In genomic region chr17:72488542-72489272, GRCh38 we compare ENCODE assay signal across 14 cellular contexts.
A peak's percentile ranks its signal among the peaks of the same experiment; 100 is the strongest.
DNase-seq lines count a peak whose midpoint lies in the region; ATAC-seq, FAIRE-seq and TF ChIP-seq lines count a peak whose summit lies in the region.
"Had no signal": no experiment of that assay in that cellular context is flagged by ENCODE, and none has a peak within 500 bp of the region (broad histone marks: within the 10 kb centered on the region; RNA-seq: fewer than 3 reads in every experiment).

No MANE protein-coding gene starts in this region.

- ATAC-seq in pancreas (peak; percentile 75 to 88 (median 84)), HG02970 (IDR thresholded peaks at IDR 0.05; ENCODE audit: low FRiP score, unreplicated experiment) (no peak), HG02571 (IDR thresholded peaks at IDR 0.05; ENCODE audit: unreplicated experiment) (no peak)
- ATAC-seq: GM12878, right lobe of liver had no signal

- H3K4me1 ChIP-seq in pancreas, result peaks cover 0 to 16% (median 10%) of the 10 kb centered on the region in 3 donors

- no peaks in the 10 kb centered on the region for H3K27me3 ChIP-seq in pancreas
- H3K27me3 ChIP-seq: MG63, right lobe of liver had no signal

- intact Hi-C loops in pancreas (cut with DNase I), result no loop called here

- no peak for TF ChIP-seq CTCF in choroid plexus epithelial cell (conservative IDR thresholded peaks at IDR 0.05; ENCODE audit: low read depth, low read length)
- no peak for TF ChIP-seq CTCF in pancreas (IDR thresholded peaks at IDR 0.05)

- no peak for FAIRE-seq in pancreas (lab: Jason Lieb, UNC)
- FAIRE-seq: endometrium, G401.6, GM12878 had no signal

- no peak overlapping the region for H3K4me3 ChIP-seq in choroid plexus epithelial cell (ENCODE audit: low read depth, low read length)
- no peak overlapping the region for H3K4me3 ChIP-seq in pancreas
- H3K4me3 ChIP-seq: GM12878, MG63, right lobe of liver had no signal

- H3K9me3 ChIP-seq in pancreas, result no peaks in the 10 kb centered on the region
- H3K9me3 ChIP-seq: MG63, right lobe of liver had no signal

- 11 to 14% methylated on average over 11 of the region's 11 CpGs for WGBS in pancreas, 2 donors

- H3K36me3 ChIP-seq in pancreas, result no peaks in the 10 kb centered on the region
- H3K36me3 ChIP-seq: MG63, right lobe of liver had no signal

- H3K27ac ChIP-seq in pancreas, result peak overlapping the region in 2 of 4 donors; percentile 10 to 62
- H3K27ac ChIP-seq: right lobe of liver had no signal

- peak; percentile 37 for DNase-seq in NCI-H1105 (lab: John Stamatoyannopoulos, UW)
- DNase-seq in NCI-H510A treated with DMSO at 0.1 percent for 48 hours (lab: John Stamatoyannopoulos, UW), result peak; percentile 68
- peak; percentile 22 for DNase-seq in choroid plexus epithelial cell (ENCODE audit: low read depth)
- no peak for DNase-seq in pancreas
- DNase-seq in RKO (ENCODE audit: low spot score), result no peak
- no peak for DNase-seq in SW 1271 (lab: John Stamatoyannopoulos, UW)
- DNase-seq: MG63, NCI-H2029 had no signal

Comparison
In these comparisons a context has a peak if more than half of its experiments do, and no peak if none do; other contexts are left out.
1. DNase-seq: peak in NCI-H1105 (single experiment), NCI-H510A treated with DMSO at 0.1 percent for 48 hours (single experiment) and choroid plexus epithelial cell (single experiment); none in pancreas (0 of 6), RKO (single experiment) and SW 1271 (0 of 2).
2. ATAC-seq: peak in pancreas (4 of 4); none in HG02970 (single experiment) and HG02571 (single experiment).